In genomic region chrX:98289726-98290125, GRCh38 we compare ENCODE assay signal across 29 cellular contexts.
"Had no signal": no experiment of that assay in that cellular context is flagged by ENCODE, and none has a peak within 500 bp of the region (broad histone marks: within the 10 kb centered on the region; RNA-seq: fewer than 3 reads in every experiment).

No MANE protein-coding gene starts in this region.

- DNase-seq: activated CD4-positive, alpha-beta T cell treated with anti-CD3 and anti-CD28 coated beads, Interleukin-2, amount 10 ng/mL, durations not matched to agents 24 days and 14 days; activated CD4-positive, alpha-beta T cell treated with anti-CD3 and anti-CD28 coated beads, Interleukin-2, amount 50 U/mL, for 4 hours; activated CD8-positive, alpha-beta T cell treated with anti-CD3 and anti-CD28 coated beads for 36 hours; activated effector memory CD4-positive, alpha-beta T cell treated with anti-CD3 and anti-CD28 coated beads, Interleukin-2, amount 50 U/mL, for 16 hours; activated naive CD4-positive, alpha-beta T cell; activated naive CD4-positive, alpha-beta T cell treated with anti-CD3 and anti-CD28 coated beads, Interleukin-2, amount 50 U/mL, for 16 hours; activated naive CD8-positive, alpha-beta T cell treated with anti-CD3 and anti-CD28 coated beads for 36 hours; activated T-cell treated with anti-CD3 and anti-CD28 coated beads, Interleukin-2, amount 50 U/mL, for 1 hour; activated T-cell treated with anti-CD3 and anti-CD28 coated beads, Interleukin-2, amount 50 U/mL, for 72 hours; amygdala; body of pancreas; cerebellar nuclear complex; NCI-H1105 treated with DMSO at 0.1 percent for 48 hours; NCI-H1436; NCI-H1694; NCI-H1930; NCI-H2081 treated with DMSO at 0.1 percent for 48 hours; NCI-H510A; NCI-H526; NCI-H774; SHP77; SJCRH30; T1000; WERI-Rb-1 had no signal

- H3K27ac Mint-ChIP-seq: activated CD4-positive, alpha-beta T cell treated with anti-CD3 and anti-CD28 coated beads, Interleukin-2, amount 10 ng/mL, durations not matched to agents 24 days and 14 days; activated CD8-positive, alpha-beta T cell treated with anti-CD3 and anti-CD28 coated beads for 36 hours; activated naive CD8-positive, alpha-beta T cell treated with anti-CD3 and anti-CD28 coated beads for 36 hours; activated T-cell treated with anti-CD3 and anti-CD28 coated beads, Interleukin-2, amount 50 U/mL, for 72 hours; activated T-helper 17 cell treated with anti-CD3 and anti-CD28 coated beads, Interleukin-2, amount 50 U/mL, for 72 hours had no signal

- H3K36me3 ChIP-seq: ascending aorta, breast epithelium, SJCRH30, WERI-Rb-1 had no signal

- H3K27me3 ChIP-seq: ascending aorta, body of pancreas, breast epithelium, SJCRH30 had no signal

- H3K4me1 ChIP-seq: ascending aorta, body of pancreas, breast epithelium, SJCRH30 had no signal

- H3K9me3 ChIP-seq: ascending aorta, body of pancreas, breast epithelium, SJCRH30 had no signal

- ATAC-seq: activated CD8-positive, alpha-beta T cell treated with anti-CD3 and anti-CD28 coated beads for 36 hours; activated T-cell treated with anti-CD3 and anti-CD28 coated beads, Interleukin-2, amount 50 U/mL, for 72 hours; activated T-helper 17 cell treated with anti-CD3 and anti-CD28 coated beads, Interleukin-2, amount 50 U/mL, for 72 hours; body of pancreas; Panc1 had no signal

- H3K4me1 Mint-ChIP-seq: activated CD4-positive, alpha-beta T cell treated with anti-CD3 and anti-CD28 coated beads, Interleukin-2, amount 10 ng/mL, durations not matched to agents 24 days and 14 days; activated naive CD8-positive, alpha-beta T cell treated with anti-CD3 and anti-CD28 coated beads for 36 hours; activated T-helper 17 cell treated with anti-CD3 and anti-CD28 coated beads, Interleukin-2, amount 50 U/mL, for 72 hours had no signal

- H3K9me3 Mint-ChIP-seq: activated CD8-positive, alpha-beta T cell treated with anti-CD3 and anti-CD28 coated beads for 36 hours; activated naive CD8-positive, alpha-beta T cell treated with anti-CD3 and anti-CD28 coated beads for 36 hours; activated T-cell treated with anti-CD3 and anti-CD28 coated beads, Interleukin-2, amount 50 U/mL, for 72 hours; activated T-helper 17 cell treated with anti-CD3 and anti-CD28 coated beads, Interleukin-2, amount 50 U/mL, for 72 hours had no signal

- H3K27ac ChIP-seq: ascending aorta, body of pancreas, breast epithelium, SJCRH30, SK-N-MC, WERI-Rb-1 had no signal

- H3K4me3 ChIP-seq: ascending aorta, body of pancreas, breast epithelium, SJCRH30, SK-N-MC had no signal

- H3K36me3 Mint-ChIP-seq: activated naive CD8-positive, alpha-beta T cell treated with anti-CD3 and anti-CD28 coated beads for 36 hours had no signal

- H3K27me3 Mint-ChIP-seq: activated CD4-positive, alpha-beta T cell treated with anti-CD3 and anti-CD28 coated beads, Interleukin-2, amount 10 ng/mL, durations not matched to agents 24 days and 14 days; activated CD8-positive, alpha-beta T cell treated with anti-CD3 and anti-CD28 coated beads for 36 hours; activated naive CD8-positive, alpha-beta T cell treated with anti-CD3 and anti-CD28 coated beads for 36 hours; activated T-helper 17 cell treated with anti-CD3 and anti-CD28 coated beads, Interleukin-2, amount 50 U/mL, for 72 hours had no signal

- H3K4me3 Mint-ChIP-seq: activated CD4-positive, alpha-beta T cell treated with anti-CD3 and anti-CD28 coated beads, Interleukin-2, amount 10 ng/mL, durations not matched to agents 24 days and 14 days; activated CD8-positive, alpha-beta T cell treated with anti-CD3 and anti-CD28 coated beads for 36 hours; activated naive CD8-positive, alpha-beta T cell treated with anti-CD3 and anti-CD28 coated beads for 36 hours; activated T-cell treated with anti-CD3 and anti-CD28 coated beads, Interleukin-2, amount 50 U/mL, for 72 hours; activated T-helper 17 cell treated with anti-CD3 and anti-CD28 coated beads, Interleukin-2, amount 50 U/mL, for 72 hours had no signal
